ENCODE assay signal across 15 cellular contexts in the genomic region with DNA sequence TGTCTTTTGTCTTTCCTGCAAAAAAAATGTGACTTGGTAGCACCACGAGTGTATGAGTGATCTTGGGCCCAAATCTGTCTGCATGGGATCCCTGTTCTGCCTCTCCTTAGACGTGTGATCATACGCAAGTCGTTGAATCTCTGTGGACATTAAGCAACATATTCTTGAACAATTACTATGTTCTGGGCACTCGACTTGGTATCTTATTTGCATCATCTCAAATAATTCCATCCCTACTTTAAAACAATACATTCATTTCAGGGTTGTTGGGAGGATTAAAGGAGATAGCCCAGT.
DNase-seq lines count a peak whose midpoint lies in the region; ATAC-seq and TF ChIP-seq lines count a peak whose summit lies in the region.
"Had no signal": no experiment of that assay in that cellular context is flagged by ENCODE, and none has a peak within 500 bp of the region (broad histone marks: within the 10 kb centered on the region; RNA-seq: fewer than 3 reads in every experiment).

No MANE protein-coding gene starts in this region.

- no peak for ATAC-seq in natural killer cell treated with Interleukin-12 subunit alpha and Interleukin-12 subunit beta and Interleukin-15 and Interleukin-18, amount 100 ng/mL, for 72 hours
- ATAC-seq in natural killer cell (no peak), left lung (no peak), HG02938 (IDR thresholded peaks at IDR 0.05; ENCODE audit: unreplicated experiment) (no peak)

- peak overlapping the region; percentile 50 for H3K4me3 Mint-ChIP-seq in natural killer cell treated with Interleukin-12 subunit alpha and Interleukin-12 subunit beta and Interleukin-15 and Interleukin-18, amount 100 ng/mL, for 72 hours
- H3K4me3 Mint-ChIP-seq in natural killer cell: no peak overlapping the region
- H3K4me3 Mint-ChIP-seq: activated T-cell treated with anti-CD3 and anti-CD28 coated beads, Interleukin-2, amount 50 U/mL, for 4 hours had no signal

- in situ Hi-C loops in brain microvascular endothelial cell (cut with HindIII; ENCODE audit: low pct_ligation_motif_present, low sequenced_read_pairs): no loop called here

- intact Hi-C loops in natural killer cell (cut with micrococcal nuclease) (no loop called here), left lung (cut with DNase I) (no loop called here), vagina (cut with DNase I) (no loop called here), dorsolateral prefrontal cortex (cut with DNase I) (no loop called here)

- peak overlapping the region; percentile 66 for H3K27ac Mint-ChIP-seq in natural killer cell treated with Interleukin-12 subunit alpha and Interleukin-12 subunit beta and Interleukin-15 and Interleukin-18, amount 100 ng/mL, for 72 hours
- no peak overlapping the region for H3K27ac Mint-ChIP-seq in natural killer cell

- H3K36me3 ChIP-seq in brain microvascular endothelial cell (replicated peaks) (no peaks in the 10 kb centered on the region), left lung (no peaks in the 10 kb centered on the region), vagina (no peaks in the 10 kb centered on the region)
- H3K36me3 ChIP-seq: colonic mucosa had no signal

- H3K9me3 ChIP-seq in left lung (no peaks in the 10 kb centered on the region), vagina (no peaks in the 10 kb centered on the region)
- H3K9me3 ChIP-seq: colonic mucosa had no signal

- no peak for TF ChIP-seq POLR2A in vagina (IDR thresholded peaks at IDR 0.05)

- peaks cover 25 to 27% of the 10 kb centered on the region in 2 donors for H3K4me1 Mint-ChIP-seq in natural killer cell treated with Interleukin-12 subunit alpha and Interleukin-12 subunit beta and Interleukin-15 and Interleukin-18, amount 100 ng/mL, for 72 hours (ENCODE audit: low read depth in 2 of 2)
- peaks cover 6 to 10% of the 10 kb centered on the region in 2 donors for H3K4me1 Mint-ChIP-seq in natural killer cell

- H3K9me3 Mint-ChIP-seq in natural killer cell treated with Interleukin-12 subunit alpha and Interleukin-12 subunit beta and Interleukin-15 and Interleukin-18, amount 100 ng/mL, for 72 hours: peaks cover 4% of the 10 kb centered on the region
- H3K9me3 Mint-ChIP-seq in natural killer cell: no peaks in the 10 kb centered on the region
- H3K9me3 Mint-ChIP-seq: activated T-cell treated with anti-CD3 and anti-CD28 coated beads, Interleukin-2, amount 50 U/mL, for 4 hours had no signal

- no peak for DNase-seq in natural killer cell treated with Interleukin-12 subunit alpha and Interleukin-12 subunit beta and Interleukin-15 and Interleukin-18, amount 100 ng/mL, for 72 hours (ENCODE audit: low spot score)
- DNase-seq in natural killer cell: no peak
- DNase-seq in brain microvascular endothelial cell: no peak
- no peak for DNase-seq in left lung
- no peak for DNase-seq in vagina (ENCODE audit: extremely low spot score in 2 of 2)
- DNase-seq in hippocampal formation (lab: John Stamatoyannopoulos, UW): no peak
- DNase-seq in dorsolateral prefrontal cortex: no peak
- DNase-seq: amygdala, COR-L47, NCI-H1048, NCI-H2107, nucleus accumbens had no signal

- peaks cover 0 to 15% of the 10 kb centered on the region in 2 donors for H3K27me3 Mint-ChIP-seq in natural killer cell treated with Interleukin-12 subunit alpha and Interleukin-12 subunit beta and Interleukin-15 and Interleukin-18, amount 100 ng/mL, for 72 hours
- no peaks in the 10 kb centered on the region for H3K27me3 Mint-ChIP-seq in natural killer cell (ENCODE audit: low read depth in 2 of 2)

- TF ChIP-seq CTCF in natural killer cell (IDR thresholded peaks at IDR 0.05) (no peak), brain microvascular endothelial cell (IDR thresholded peaks at IDR 0.05; ENCODE audit: low read depth, low read length, missing control alignments) (no peak), left lung (IDR thresholded peaks at IDR 0.05) (no peak), vagina (IDR thresholded peaks at IDR 0.05) (no peak), dorsolateral prefrontal cortex (IDR thresholded peaks at IDR 0.05 in 54 of 56, conservative IDR thresholded peaks at IDR 0.05 in 2 of 56; ENCODE audit: low read depth in 1 of 56, partially characterized antibody in 56 of 56) (no peak)

- H3K4me3 ChIP-seq in brain microvascular endothelial cell (ENCODE audit: low read depth, low read length): no peak overlapping the region
- no peak overlapping the region for H3K4me3 ChIP-seq in left lung
- no peak overlapping the region for H3K4me3 ChIP-seq in vagina
- no peak overlapping the region for H3K4me3 ChIP-seq in dorsolateral prefrontal cortex
- H3K4me3 ChIP-seq: colonic mucosa had no signal

- H3K4me1 ChIP-seq in left lung (peaks cover 6 to 14% of the 10 kb centered on the region in 2 donors), vagina (peaks cover 18% of the 10 kb centered on the region)

- peak overlapping the region; percentile 88 for H3K27ac ChIP-seq in brain microvascular endothelial cell
- peak overlapping the region; percentile 68 to 69 for H3K27ac ChIP-seq in left lung
- H3K27ac ChIP-seq in vagina: peak overlapping the region; percentile 67
- H3K27ac ChIP-seq in dorsolateral prefrontal cortex: no peak overlapping the region

- H3K27me3 ChIP-seq in brain microvascular endothelial cell (replicated peaks): no peaks in the 10 kb centered on the region
- H3K27me3 ChIP-seq in left lung: no peaks in the 10 kb centered on the region
- no peaks in the 10 kb centered on the region for H3K27me3 ChIP-seq in vagina
- H3K27me3 ChIP-seq in dorsolateral prefrontal cortex: no peaks in the 10 kb centered on the region
- H3K27me3 ChIP-seq: colonic mucosa had no signal

- peaks cover 14% of the 10 kb centered on the region for H3K36me3 Mint-ChIP-seq in natural killer cell treated with Interleukin-12 subunit alpha and Interleukin-12 subunit beta and Interleukin-15 and Interleukin-18, amount 100 ng/mL, for 72 hours
- peaks cover 4% of the 10 kb centered on the region for H3K36me3 Mint-ChIP-seq in natural killer cell

Comparison
In these comparisons a context has a peak if more than half of its experiments do, and no peak if none do; other contexts are left out.
1. H3K27ac Mint-ChIP-seq: peak in natural killer cell treated with Interleukin-12 subunit alpha and Interleukin-12 subunit beta and Interleukin-15 and Interleukin-18, amount 100 ng/mL, for 72 hours (2 of 2); none in natural killer cell (0 of 2).
2. H3K27ac ChIP-seq: peak in brain microvascular endothelial cell (single experiment), left lung (2 of 2) and vagina (single experiment); none in dorsolateral prefrontal cortex (0 of 59).